1 cellular context compared by ENCODE assay signal in the genomic region with DNA sequence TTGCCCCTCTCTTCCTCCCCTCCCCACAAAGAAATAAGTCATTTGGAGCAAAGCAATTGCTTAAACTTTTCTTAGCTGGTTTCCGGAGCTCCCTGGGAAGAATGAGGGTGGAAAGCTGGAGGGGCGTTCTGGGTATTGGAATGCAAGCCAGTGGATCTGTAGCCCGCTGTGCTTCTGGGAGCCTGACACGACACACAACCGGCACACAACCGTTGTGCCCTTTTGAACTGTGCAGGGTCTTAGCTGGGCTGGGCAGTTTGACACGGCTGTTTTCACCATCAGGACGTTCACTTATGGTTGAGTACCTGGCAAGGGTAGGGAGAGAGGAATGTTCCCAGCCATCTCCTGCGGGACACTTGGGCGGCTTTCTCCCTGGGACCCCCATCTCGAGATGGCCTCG.
A peak's percentile ranks its signal among the peaks of the same experiment; 100 is the strongest.
TF ChIP-seq lines count a peak whose summit lies in the region.

No MANE protein-coding gene starts in this region.

TF ChIP-seq in HepG2, 621 proteins besides CTCF, POLR2A, EP300 and RAD21:
- TF ChIP-seq ZMYM4 (CRISPR knock-in tag; IDR thresholded peaks at IDR 0.05) (0 out of 2 replicates have a peak, but pooled peaks have one; percentile 18), HNF4A (CRISPR knock-in tag; IDR thresholded peaks at IDR 0.05) (peak; percentile 43; the same call in 1 of the 2 replicates), ZNF7 (CRISPR knock-in tag; IDR thresholded peaks at IDR 0.05) (peak; percentile 88; the same call in 1 of the 2 replicates), ZNF121 (CRISPR knock-in tag; IDR thresholded peaks at IDR 0.05) (0 out of 2 replicates have a peak, but pooled peaks have one; percentile 33), ZNF326 (CRISPR knock-in tag; IDR thresholded peaks at IDR 0.05; ENCODE audit: borderline replicate concordance) (no peak), TSC22D2 (CRISPR knock-in tag; IDR thresholded peaks at IDR 0.05; ENCODE audit: borderline replicate concordance) (no peak)
- TF ChIP-seq, protein P1, sequence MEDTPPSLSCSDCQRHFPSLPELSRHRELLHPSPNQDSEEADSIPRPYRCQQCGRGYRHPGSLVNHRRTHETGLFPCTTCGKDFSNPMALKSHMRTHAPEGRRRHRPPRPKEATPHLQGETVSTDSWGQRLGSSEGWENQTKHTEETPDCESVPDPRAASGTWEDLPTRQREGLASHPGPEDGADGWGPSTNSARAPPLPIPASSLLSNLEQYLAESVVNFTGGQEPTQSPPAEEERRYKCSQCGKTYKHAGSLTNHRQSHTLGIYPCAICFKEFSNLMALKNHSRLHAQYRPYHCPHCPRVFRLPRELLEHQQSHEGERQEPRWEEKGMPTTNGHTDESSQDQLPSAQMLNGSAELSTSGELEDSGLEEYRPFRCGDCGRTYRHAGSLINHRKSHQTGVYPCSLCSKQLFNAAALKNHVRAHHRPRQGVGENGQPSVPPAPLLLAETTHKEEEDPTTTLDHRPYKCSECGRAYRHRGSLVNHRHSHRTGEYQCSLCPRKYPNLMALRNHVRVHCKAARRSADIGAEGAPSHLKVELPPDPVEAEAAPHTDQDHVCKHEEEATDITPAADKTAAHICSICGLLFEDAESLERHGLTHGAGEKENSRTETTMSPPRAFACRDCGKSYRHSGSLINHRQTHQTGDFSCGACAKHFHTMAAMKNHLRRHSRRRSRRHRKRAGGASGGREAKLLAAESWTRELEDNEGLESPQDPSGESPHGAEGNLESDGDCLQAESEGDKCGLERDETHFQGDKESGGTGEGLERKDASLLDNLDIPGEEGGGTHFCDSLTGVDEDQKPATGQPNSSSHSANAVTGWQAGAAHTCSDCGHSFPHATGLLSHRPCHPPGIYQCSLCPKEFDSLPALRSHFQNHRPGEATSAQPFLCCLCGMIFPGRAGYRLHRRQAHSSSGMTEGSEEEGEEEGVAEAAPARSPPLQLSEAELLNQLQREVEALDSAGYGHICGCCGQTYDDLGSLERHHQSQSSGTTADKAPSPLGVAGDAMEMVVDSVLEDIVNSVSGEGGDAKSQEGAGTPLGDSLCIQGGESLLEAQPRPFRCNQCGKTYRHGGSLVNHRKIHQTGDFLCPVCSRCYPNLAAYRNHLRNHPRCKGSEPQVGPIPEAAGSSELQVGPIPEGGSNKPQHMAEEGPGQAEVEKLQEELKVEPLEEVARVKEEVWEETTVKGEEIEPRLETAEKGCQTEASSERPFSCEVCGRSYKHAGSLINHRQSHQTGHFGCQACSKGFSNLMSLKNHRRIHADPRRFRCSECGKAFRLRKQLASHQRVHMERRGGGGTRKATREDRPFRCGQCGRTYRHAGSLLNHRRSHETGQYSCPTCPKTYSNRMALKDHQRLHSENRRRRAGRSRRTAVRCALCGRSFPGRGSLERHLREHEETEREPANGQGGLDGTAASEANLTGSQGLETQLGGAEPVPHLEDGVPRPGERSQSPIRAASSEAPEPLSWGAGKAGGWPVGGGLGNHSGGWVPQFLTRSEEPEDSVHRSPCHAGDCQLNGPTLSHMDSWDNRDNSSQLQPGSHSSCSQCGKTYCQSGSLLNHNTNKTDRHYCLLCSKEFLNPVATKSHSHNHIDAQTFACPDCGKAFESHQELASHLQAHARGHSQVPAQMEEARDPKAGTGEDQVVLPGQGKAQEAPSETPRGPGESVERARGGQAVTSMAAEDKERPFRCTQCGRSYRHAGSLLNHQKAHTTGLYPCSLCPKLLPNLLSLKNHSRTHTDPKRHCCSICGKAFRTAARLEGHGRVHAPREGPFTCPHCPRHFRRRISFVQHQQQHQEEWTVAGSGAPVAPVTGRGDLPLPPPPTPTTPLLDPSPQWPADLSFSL (CRISPR knock-in tag; IDR thresholded peaks at IDR 0.05): peak; percentile 87
- TF ChIP-seq, protein P2, sequence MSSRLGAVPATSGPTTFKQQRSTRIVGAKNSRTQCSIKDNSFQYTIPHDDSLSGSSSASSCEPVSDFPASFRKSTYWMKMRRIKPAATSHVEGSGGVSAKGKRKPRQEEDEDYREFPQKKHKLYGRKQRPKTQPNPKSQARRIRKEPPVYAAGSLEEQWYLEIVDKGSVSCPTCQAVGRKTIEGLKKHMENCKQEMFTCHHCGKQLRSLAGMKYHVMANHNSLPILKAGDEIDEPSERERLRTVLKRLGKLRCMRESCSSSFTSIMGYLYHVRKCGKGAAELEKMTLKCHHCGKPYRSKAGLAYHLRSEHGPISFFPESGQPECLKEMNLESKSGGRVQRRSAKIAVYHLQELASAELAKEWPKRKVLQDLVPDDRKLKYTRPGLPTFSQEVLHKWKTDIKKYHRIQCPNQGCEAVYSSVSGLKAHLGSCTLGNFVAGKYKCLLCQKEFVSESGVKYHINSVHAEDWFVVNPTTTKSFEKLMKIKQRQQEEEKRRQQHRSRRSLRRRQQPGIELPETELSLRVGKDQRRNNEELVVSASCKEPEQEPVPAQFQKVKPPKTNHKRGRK (CRISPR knock-in tag; IDR thresholded peaks at IDR 0.05): no peak
